Comparison of ENCODE assay signal across 1 cellular context in the genomic region with DNA sequence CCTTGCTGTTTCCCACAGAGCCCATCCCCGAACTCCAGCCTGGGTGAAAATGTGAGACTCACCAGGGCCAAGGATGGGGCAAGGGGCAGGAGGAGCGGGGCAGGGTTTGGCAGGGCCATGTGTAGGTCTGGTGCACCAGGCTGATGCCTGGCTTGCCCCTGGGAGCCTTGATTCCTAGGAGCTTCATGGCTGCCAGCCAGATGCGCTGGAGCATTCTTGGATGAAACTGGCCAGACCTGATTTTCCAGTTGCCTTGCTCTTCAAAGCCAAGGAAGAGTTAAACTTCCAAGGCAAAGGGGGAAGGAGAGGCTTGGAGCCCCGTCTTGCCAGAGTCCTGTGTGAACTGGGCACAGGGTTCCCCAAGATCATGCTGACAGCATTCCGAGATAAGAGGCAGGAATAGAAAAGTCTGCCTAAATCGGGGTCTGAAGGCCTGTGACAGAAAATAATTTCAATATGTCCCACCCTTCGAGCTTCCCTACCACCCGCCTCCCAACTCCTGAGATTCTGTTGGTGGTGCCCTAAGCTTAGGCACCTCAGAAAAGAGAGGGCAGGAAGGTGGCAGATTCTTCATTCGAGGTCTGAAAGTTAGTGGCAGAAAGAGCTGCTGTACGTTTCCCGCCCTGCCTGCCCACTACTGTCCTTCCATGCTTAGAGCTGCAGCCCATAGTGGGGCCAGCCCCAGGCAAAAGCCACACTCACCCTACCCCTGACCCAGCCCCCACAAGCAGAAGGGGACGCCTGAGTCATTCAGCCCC.
TF ChIP-seq lines count a peak whose summit lies in the region.

No MANE protein-coding gene starts in this region.

TF ChIP-seq in WTC11, 78 proteins besides CTCF, POLR2A, EP300 and RAD21 (continued from another document):
- no peak for TF ChIP-seq ZNF425 (CRISPR knock-in tag; conservative IDR thresholded peaks at IDR 0.05)
- no peak for TF ChIP-seq ZBTB43 (CRISPR knock-in tag; IDR thresholded peaks at IDR 0.05)
